In genomic region chr1:178541829-178542553, GRCh38 we compare ENCODE assay signal across 2 cellular contexts.
TF ChIP-seq lines count a peak whose summit lies in the region.

No MANE protein-coding gene starts in this region.

TF ChIP-seq in WTC11, 78 proteins besides CTCF, POLR2A, EP300 and RAD21 (continues in another document):
- TF ChIP-seq TCF7 (CRISPR knock-in tag; IDR thresholded peaks at IDR 0.05; ENCODE audit: low read depth): no peak
- TF ChIP-seq IRF2 (CRISPR knock-in tag; IDR thresholded peaks at IDR 0.05; ENCODE audit: borderline replicate concordance, low read depth): no peak
- 0 out of 2 replicates have a peak, but pooled peaks have one; percentile 21 for TF ChIP-seq TP53 (CRISPR knock-in tag; IDR thresholded peaks at IDR 0.05)
- TF ChIP-seq, protein P1, sequence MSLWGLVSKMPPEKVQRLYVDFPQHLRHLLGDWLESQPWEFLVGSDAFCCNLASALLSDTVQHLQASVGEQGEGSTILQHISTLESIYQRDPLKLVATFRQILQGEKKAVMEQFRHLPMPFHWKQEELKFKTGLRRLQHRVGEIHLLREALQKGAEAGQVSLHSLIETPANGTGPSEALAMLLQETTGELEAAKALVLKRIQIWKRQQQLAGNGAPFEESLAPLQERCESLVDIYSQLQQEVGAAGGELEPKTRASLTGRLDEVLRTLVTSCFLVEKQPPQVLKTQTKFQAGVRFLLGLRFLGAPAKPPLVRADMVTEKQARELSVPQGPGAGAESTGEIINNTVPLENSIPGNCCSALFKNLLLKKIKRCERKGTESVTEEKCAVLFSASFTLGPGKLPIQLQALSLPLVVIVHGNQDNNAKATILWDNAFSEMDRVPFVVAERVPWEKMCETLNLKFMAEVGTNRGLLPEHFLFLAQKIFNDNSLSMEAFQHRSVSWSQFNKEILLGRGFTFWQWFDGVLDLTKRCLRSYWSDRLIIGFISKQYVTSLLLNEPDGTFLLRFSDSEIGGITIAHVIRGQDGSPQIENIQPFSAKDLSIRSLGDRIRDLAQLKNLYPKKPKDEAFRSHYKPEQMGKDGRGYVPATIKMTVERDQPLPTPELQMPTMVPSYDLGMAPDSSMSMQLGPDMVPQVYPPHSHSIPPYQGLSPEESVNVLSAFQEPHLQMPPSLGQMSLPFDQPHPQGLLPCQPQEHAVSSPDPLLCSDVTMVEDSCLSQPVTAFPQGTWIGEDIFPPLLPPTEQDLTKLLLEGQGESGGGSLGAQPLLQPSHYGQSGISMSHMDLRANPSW (CRISPR knock-in tag; conservative IDR thresholded peaks at IDR 0.05; ENCODE audit: low read depth): 0 out of 2 replicates have a peak, but pooled peaks have one; percentile 43
- no peak for TF ChIP-seq ZNF425 (CRISPR knock-in tag; conservative IDR thresholded peaks at IDR 0.05)
- TF ChIP-seq CDX4 (CRISPR knock-in tag; IDR thresholded peaks at IDR 0.05; ENCODE audit: borderline replicate concordance): no peak
- TF ChIP-seq ARID4B (CRISPR knock-in tag; IDR thresholded peaks at IDR 0.05; ENCODE audit: borderline replicate concordance): peak; percentile 8; the same call in 1 of the 2 replicates
- TF ChIP-seq SMAD4 (CRISPR knock-in tag; IDR thresholded peaks at IDR 0.05): no peak
- TF ChIP-seq NR3C1 (CRISPR knock-in tag; conservative IDR thresholded peaks at IDR 0.05; ENCODE audit: low read depth): 0 out of 2 replicates have a peak, but pooled peaks have one; percentile 72
- no peak for TF ChIP-seq FOXP4 (CRISPR knock-in tag; IDR thresholded peaks at IDR 0.05)
- TF ChIP-seq GABPB1 (CRISPR knock-in tag; IDR thresholded peaks at IDR 0.05): no peak
- no peak for TF ChIP-seq CBFB (CRISPR knock-in tag; IDR thresholded peaks at IDR 0.05; ENCODE audit: low read depth)
- no peak for TF ChIP-seq ZNF396 (CRISPR knock-in tag; IDR thresholded peaks at IDR 0.05; ENCODE audit: borderline replicate concordance)

TF ChIP-seq in H1, 55 proteins besides CTCF, POLR2A, EP300 and RAD21:
- TF ChIP-seq CTBP2 (IDR thresholded peaks at IDR 0.05; ENCODE audit: borderline replicate concordance, insufficient read depth, insufficient read length, low read length) (no peak), RNF2 (IDR thresholded peaks at IDR 0.05; ENCODE audit: borderline replicate concordance, low read depth, low read length, missing control alignments, poor library complexity, severe bottlenecking) (no peak), ASH2L (IDR thresholded peaks at IDR 0.05; ENCODE audit: low read length) (peak; percentile 31), TBP (IDR thresholded peaks at IDR 0.05; ENCODE audit: low read depth, low read length) (0 out of 2 replicates have a peak, but pooled peaks have one; percentile 41), PHF8 (conservative IDR thresholded peaks at IDR 0.05; ENCODE audit: low read depth, low read length) (0 out of 2 replicates have a peak, but pooled peaks have one; percentile 44), GTF2F1 (IDR thresholded peaks at IDR 0.05; ENCODE audit: borderline replicate concordance, low read depth, low read length) (no peak), SIN3A (conservative IDR thresholded peaks at IDR 0.05 in 1 of 2, IDR thresholded peaks at IDR 0.05 in 1 of 2; ENCODE audit: low read depth in 1 of 2, low read length in 2 of 2) (peak in 1 of 2 experiments; percentile 41; a peak in 1 of 4 replicates), HDAC2 (IDR thresholded peaks at IDR 0.05; ENCODE audit: borderline replicate concordance in 1 of 2, low read depth in 2 of 2, low read length in 2 of 2) (peak in 1 of 2 experiments; percentile 42; a peak in 1 of 4 replicates), TEAD4 (IDR thresholded peaks at IDR 0.05; ENCODE audit: low read depth, low read length) (0 out of 2 replicates have a peak, but pooled peaks have one; percentile 19), KDM4A (IDR thresholded peaks at IDR 0.05; ENCODE audit: low read depth, low read length, severe bottlenecking) (peak; percentile 11)
TF ChIP-seq in H1: peak in this region for 7.
